ENCODE assay signal across 1 cellular context in the genomic region with DNA sequence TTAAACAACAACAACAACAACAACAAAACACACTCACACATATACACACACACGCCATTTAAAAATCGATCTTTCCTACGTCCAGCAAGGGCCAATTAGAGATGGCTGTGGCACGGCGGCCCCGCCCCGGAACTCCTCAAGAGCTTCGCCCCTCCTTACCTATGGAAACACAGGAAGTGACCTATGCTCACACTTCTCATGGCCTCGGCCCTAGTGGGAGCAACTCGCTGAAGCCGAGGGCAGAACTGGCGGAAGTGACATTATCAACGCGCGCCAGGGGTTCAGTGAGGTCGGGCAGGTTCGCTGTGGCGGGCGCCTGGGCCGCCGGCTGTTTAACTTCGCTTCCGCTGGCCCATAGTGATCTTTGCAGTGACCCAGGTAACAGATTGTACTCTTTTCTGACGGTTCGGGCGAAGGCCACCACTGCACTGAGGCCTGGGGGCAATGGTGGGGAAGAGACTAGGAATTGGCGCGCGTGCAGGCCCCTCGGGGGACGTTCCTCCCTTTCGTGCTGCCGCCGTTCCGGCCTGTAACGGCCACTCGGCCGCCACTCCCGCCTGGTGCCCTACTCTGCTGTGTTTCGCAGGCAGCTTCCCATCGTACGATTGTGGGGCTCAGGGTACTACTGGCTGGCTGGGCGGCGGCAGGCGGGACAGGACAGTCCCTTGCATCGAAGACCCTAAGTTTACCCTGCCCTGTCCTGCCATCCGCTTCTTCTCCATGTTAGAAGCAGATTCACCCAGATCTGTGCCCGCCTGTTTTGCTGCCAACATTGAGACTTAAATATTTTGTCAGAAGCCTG.
TF ChIP-seq lines count a peak whose summit lies in the region.

TBP (plus strand) TSS at position 284 of the 802 bp plus-strand sequence. CDS start 2,661 bp downstream, outside the sequence.

TF ChIP-seq in HEK293, 187 proteins besides CTCF, POLR2A, EP300 and RAD21 (continued from another document and continues in another):
- TF ChIP-seq ZSCAN5A (tag by site-specific recombination; IDR thresholded peaks at IDR 0.05) (no peak), ZNF169 (tag by site-specific recombination; IDR thresholded peaks at IDR 0.05) (no peak), ZNF146 (tag by site-specific recombination; IDR thresholded peaks at IDR 0.05) (no peak; the same call in 1 of the 2 replicates), GLI2 (tag by site-specific recombination; IDR thresholded peaks at IDR 0.05; ENCODE audit: borderline replicate concordance, low read depth) (no peak), SP2 (tag by site-specific recombination; IDR thresholded peaks at IDR 0.05) (peak; percentile 98), ZNF114 (tag by site-specific recombination; IDR thresholded peaks at IDR 0.05) (no peak), ZNF785 (tag by site-specific recombination; IDR thresholded peaks at IDR 0.05) (no peak), ZNF514 (tag by site-specific recombination; IDR thresholded peaks at IDR 0.05) (no peak), ZNF133 (tag by site-specific recombination; IDR thresholded peaks at IDR 0.05) (no peak), SALL2 (tag by site-specific recombination; IDR thresholded peaks at IDR 0.05; ENCODE audit: borderline replicate concordance) (no peak), PRDM6 (tag by site-specific recombination; IDR thresholded peaks at IDR 0.05) (no peak), PRDM2 (tag by site-specific recombination; IDR thresholded peaks at IDR 0.05; ENCODE audit: borderline replicate concordance) (no peak), ZNF24 (tag by site-specific recombination; IDR thresholded peaks at IDR 0.05) (0 out of 2 replicates have a peak, but pooled peaks have one; percentile 28), HOXA7 (CRISPR knock-in tag; IDR thresholded peaks at IDR 0.05; ENCODE audit: borderline replicate concordance) (no peak), ZBTB7A (tag by site-specific recombination; IDR thresholded peaks at IDR 0.05; ENCODE audit: low read depth) (no peak), ZNF629 (tag by site-specific recombination; IDR thresholded peaks at IDR 0.05) (peak; percentile 89), ZBTB26 (tag by site-specific recombination; optimal IDR thresholded peaks at IDR 0.05) (peak; percentile 57), ZEB2 (tag by site-specific recombination; IDR thresholded peaks at IDR 0.05) (peak; percentile 32; the same call in 1 of the 2 replicates), ZSCAN23 (tag by site-specific recombination; IDR thresholded peaks at IDR 0.05) (no peak), ZNF513 (tag by site-specific recombination; IDR thresholded peaks at IDR 0.05) (no peak), SETDB1 (IDR thresholded peaks at IDR 0.05; ENCODE audit: insufficient read length, low read length) (peak; percentile 18), ZNF184 (tag by site-specific recombination; IDR thresholded peaks at IDR 0.05) (no peak), SP3 (tag by site-specific recombination; IDR thresholded peaks at IDR 0.05) (peak; percentile 87), TCF7L2 (IDR thresholded peaks at IDR 0.05; ENCODE audit: borderline replicate concordance, low read depth, low read length) (0 out of 2 replicates have a peak, but pooled peaks have one; percentile 30)
- TF ChIP-seq, protein P1, sequence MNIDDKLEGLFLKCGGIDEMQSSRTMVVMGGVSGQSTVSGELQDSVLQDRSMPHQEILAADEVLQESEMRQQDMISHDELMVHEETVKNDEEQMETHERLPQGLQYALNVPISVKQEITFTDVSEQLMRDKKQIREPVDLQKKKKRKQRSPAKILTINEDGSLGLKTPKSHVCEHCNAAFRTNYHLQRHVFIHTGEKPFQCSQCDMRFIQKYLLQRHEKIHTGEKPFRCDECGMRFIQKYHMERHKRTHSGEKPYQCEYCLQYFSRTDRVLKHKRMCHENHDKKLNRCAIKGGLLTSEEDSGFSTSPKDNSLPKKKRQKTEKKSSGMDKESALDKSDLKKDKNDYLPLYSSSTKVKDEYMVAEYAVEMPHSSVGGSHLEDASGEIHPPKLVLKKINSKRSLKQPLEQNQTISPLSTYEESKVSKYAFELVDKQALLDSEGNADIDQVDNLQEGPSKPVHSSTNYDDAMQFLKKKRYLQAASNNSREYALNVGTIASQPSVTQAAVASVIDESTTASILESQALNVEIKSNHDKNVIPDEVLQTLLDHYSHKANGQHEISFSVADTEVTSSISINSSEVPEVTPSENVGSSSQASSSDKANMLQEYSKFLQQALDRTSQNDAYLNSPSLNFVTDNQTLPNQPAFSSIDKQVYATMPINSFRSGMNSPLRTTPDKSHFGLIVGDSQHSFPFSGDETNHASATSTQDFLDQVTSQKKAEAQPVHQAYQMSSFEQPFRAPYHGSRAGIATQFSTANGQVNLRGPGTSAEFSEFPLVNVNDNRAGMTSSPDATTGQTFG (tag by site-specific recombination; IDR thresholded peaks at IDR 0.05; ENCODE audit: borderline replicate concordance): no peak
- TF ChIP-seq, protein P2, sequence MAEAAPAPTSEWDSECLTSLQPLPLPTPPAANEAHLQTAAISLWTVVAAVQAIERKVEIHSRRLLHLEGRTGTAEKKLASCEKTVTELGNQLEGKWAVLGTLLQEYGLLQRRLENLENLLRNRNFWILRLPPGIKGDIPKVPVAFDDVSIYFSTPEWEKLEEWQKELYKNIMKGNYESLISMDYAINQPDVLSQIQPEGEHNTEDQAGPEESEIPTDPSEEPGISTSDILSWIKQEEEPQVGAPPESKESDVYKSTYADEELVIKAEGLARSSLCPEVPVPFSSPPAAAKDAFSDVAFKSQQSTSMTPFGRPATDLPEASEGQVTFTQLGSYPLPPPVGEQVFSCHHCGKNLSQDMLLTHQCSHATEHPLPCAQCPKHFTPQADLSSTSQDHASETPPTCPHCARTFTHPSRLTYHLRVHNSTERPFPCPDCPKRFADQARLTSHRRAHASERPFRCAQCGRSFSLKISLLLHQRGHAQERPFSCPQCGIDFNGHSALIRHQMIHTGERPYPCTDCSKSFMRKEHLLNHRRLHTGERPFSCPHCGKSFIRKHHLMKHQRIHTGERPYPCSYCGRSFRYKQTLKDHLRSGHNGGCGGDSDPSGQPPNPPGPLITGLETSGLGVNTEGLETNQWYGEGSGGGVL (tag by site-specific recombination; IDR thresholded peaks at IDR 0.05): no peak
- TF ChIP-seq, protein P3, sequence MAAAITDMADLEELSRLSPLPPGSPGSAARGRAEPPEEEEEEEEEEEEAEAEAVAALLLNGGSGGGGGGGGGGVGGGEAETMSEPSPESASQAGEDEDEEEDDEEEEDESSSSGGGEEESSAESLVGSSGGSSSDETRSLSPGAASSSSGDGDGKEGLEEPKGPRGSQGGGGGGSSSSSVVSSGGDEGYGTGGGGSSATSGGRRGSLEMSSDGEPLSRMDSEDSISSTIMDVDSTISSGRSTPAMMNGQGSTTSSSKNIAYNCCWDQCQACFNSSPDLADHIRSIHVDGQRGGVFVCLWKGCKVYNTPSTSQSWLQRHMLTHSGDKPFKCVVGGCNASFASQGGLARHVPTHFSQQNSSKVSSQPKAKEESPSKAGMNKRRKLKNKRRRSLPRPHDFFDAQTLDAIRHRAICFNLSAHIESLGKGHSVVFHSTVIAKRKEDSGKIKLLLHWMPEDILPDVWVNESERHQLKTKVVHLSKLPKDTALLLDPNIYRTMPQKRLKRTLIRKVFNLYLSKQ (tag by site-specific recombination; IDR thresholded peaks at IDR 0.05; ENCODE audit: borderline replicate concordance): no peak
- TF ChIP-seq, protein P4, sequence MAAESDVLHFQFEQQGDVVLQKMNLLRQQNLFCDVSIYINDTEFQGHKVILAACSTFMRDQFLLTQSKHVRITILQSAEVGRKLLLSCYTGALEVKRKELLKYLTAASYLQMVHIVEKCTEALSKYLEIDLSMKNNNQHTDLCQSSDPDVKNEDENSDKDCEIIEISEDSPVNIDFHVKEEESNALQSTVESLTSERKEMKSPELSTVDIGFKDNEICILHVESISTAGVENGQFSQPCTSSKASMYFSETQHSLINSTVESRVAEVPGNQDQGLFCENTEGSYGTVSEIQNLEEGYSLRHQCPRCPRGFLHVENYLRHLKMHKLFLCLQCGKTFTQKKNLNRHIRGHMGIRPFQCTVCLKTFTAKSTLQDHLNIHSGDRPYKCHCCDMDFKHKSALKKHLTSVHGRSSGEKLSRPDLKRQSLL (tag by site-specific recombination; IDR thresholded peaks at IDR 0.05): peak; percentile 38; the same call in 1 of the 2 replicates
- TF ChIP-seq, protein P5, sequence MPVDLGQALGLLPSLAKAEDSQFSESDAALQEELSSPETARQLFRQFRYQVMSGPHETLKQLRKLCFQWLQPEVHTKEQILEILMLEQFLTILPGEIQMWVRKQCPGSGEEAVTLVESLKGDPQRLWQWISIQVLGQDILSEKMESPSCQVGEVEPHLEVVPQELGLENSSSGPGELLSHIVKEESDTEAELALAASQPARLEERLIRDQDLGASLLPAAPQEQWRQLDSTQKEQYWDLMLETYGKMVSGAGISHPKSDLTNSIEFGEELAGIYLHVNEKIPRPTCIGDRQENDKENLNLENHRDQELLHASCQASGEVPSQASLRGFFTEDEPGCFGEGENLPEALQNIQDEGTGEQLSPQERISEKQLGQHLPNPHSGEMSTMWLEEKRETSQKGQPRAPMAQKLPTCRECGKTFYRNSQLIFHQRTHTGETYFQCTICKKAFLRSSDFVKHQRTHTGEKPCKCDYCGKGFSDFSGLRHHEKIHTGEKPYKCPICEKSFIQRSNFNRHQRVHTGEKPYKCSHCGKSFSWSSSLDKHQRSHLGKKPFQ (tag by site-specific recombination; IDR thresholded peaks at IDR 0.05): peak; percentile 98
